ENCODE assay signal across 1 cellular context in the genomic region with DNA sequence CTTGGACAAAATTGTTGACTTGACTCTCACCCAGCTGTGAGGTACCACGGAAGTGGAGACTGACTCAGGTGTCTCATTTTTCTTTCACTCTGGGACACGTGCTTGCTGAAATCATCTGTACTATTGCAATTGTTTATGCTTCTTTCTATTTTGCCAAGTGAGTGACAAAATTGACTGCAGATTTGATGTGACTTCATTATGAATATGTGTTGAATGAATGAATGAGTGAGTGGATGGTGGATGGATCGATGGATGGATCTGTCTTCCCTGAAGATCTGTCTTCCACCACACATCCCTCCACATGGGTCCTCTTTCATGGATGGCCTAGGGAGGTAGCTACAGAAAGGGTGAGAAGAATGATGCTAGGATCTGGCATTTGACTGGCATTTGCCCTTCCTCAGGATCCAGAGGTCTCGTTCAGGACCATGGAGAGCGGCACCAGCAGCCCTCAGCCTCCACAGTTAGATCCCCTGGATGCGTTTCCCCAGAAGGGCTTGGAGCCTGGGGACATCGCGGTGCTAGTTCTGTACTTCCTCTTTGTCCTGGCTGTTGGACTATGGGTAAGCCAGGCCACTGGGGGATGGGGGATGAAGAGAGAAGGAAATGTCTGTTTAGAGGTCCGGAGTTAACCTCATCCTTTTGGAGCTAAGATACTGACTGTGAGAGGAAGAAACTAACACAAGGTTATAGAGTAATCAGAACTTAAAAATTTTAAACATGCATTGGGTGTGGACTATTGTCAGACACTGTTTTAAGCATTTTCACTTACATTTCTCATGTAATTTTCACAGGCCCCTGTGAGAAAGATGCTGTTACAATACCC.
A peak's percentile ranks its signal among the peaks of the same experiment; 100 is the strongest.
TF ChIP-seq lines count a peak whose summit lies in the region.

No MANE protein-coding gene starts in this region.

TF ChIP-seq in HepG2, 621 proteins besides CTCF, POLR2A, EP300 and RAD21 (continued from another document and continues in another):
- TF ChIP-seq, protein P1, sequence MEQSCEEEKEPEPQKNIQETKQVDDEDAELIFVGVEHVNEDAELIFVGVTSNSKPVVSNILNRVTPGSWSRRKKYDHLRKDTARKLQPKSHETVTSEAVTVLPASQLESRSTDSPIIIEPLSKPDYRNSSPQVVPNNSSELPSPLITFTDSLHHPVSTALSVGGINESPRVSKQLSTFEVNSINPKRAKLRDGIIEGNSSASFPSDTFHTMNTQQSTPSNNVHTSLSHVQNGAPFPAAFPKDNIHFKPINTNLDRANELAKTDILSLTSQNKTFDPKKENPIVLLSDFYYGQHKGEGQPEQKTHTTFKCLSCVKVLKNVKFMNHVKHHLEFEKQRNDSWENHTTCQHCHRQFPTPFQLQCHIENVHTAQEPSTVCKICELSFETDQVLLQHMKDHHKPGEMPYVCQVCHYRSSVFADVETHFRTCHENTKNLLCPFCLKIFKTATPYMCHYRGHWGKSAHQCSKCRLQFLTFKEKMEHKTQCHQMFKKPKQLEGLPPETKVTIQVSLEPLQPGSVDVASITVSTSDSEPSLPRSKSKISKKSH (CRISPR knock-in tag; IDR thresholded peaks at IDR 0.05; ENCODE audit: borderline replicate concordance) = peak; percentile 76; the same call in 1 of the 2 replicates
- TF ChIP-seq ZNF644 (CRISPR knock-in tag; IDR thresholded peaks at IDR 0.05; ENCODE audit: low read depth) (peak; percentile 79), ZNF441 (CRISPR knock-in tag; IDR thresholded peaks at IDR 0.05; ENCODE audit: borderline replicate concordance) (peak; percentile 98), ZNF343 (CRISPR knock-in tag; IDR thresholded peaks at IDR 0.05) (peak; percentile 83; the same call in 1 of the 2 replicates), NBN (conservative IDR thresholded peaks at IDR 0.05) (no peak), ZNF468 (CRISPR knock-in tag; IDR thresholded peaks at IDR 0.05) (peak; percentile 80; the same call in 1 of the 2 replicates), KAT8 (CRISPR knock-in tag; IDR thresholded peaks at IDR 0.05) (peak; percentile 82; the same call in 1 of the 2 replicates), NR2F1 (CRISPR knock-in tag; IDR thresholded peaks at IDR 0.05) (0 out of 4 replicates have a peak, but pooled peaks of 1 of the 2 experiments have one; percentile 19), ZNF235 (CRISPR knock-in tag; IDR thresholded peaks at IDR 0.05; ENCODE audit: borderline replicate concordance) (peak; percentile 92; the same call in 1 of the 2 replicates), ZNF746 (CRISPR knock-in tag; IDR thresholded peaks at IDR 0.05) (peak; percentile 63; the same call in 1 of the 2 replicates), ATRX (CRISPR knock-in tag; IDR thresholded peaks at IDR 0.05; ENCODE audit: borderline replicate concordance) (no peak), ZNF598 (CRISPR knock-in tag; IDR thresholded peaks at IDR 0.05; ENCODE audit: borderline replicate concordance) (peak; percentile 45; the same call in 1 of the 2 replicates), XRCC5 (optimal IDR thresholded peaks at IDR 0.05; ENCODE audit: low read length) (peak; percentile 92), WIZ (CRISPR knock-in tag; IDR thresholded peaks at IDR 0.05) (peak; percentile 99), SP4 (CRISPR knock-in tag; IDR thresholded peaks at IDR 0.05) (peak; percentile 56; the same call in 1 of the 2 replicates), ZNF672 (CRISPR knock-in tag; IDR thresholded peaks at IDR 0.05) (no peak), PAX8 (CRISPR knock-in tag; IDR thresholded peaks at IDR 0.05; ENCODE audit: borderline replicate concordance) (peak; percentile 87; the same call in 1 of the 2 replicates), ZBTB3 (CRISPR knock-in tag; IDR thresholded peaks at IDR 0.05; ENCODE audit: borderline replicate concordance, low read depth) (0 out of 2 replicates have a peak, but pooled peaks have one; percentile 49), ZNF713 (CRISPR knock-in tag; IDR thresholded peaks at IDR 0.05) (no peak), ZNF605 (CRISPR knock-in tag; IDR thresholded peaks at IDR 0.05) (peak; percentile 98), ZIK1 (CRISPR knock-in tag; IDR thresholded peaks at IDR 0.05; ENCODE audit: borderline replicate concordance, low read depth) (peak; percentile 91; the same call in 1 of the 2 replicates), RARA (CRISPR knock-in tag; IDR thresholded peaks at IDR 0.05) (peak; percentile 85), ZNF839 (CRISPR knock-in tag; IDR thresholded peaks at IDR 0.05; ENCODE audit: borderline replicate concordance) (peak; percentile 84; the same call in 1 of the 2 replicates), CBX2 (IDR thresholded peaks at IDR 0.05; ENCODE audit: low read depth, low read length) (no peak), CBX2 (CRISPR knock-in tag; IDR thresholded peaks at IDR 0.05; ENCODE audit: low read depth) (no peak), MEF2D (CRISPR knock-in tag; IDR thresholded peaks at IDR 0.05) (peak; percentile 91), SAP130 (CRISPR knock-in tag; IDR thresholded peaks at IDR 0.05; ENCODE audit: low read depth) (peak; percentile 91), ZNF678 (CRISPR knock-in tag; IDR thresholded peaks at IDR 0.05) (peak; percentile 95), KLF6 (CRISPR knock-in tag; IDR thresholded peaks at IDR 0.05) (peak; percentile 99), ZNF431 (CRISPR knock-in tag; IDR thresholded peaks at IDR 0.05; ENCODE audit: borderline replicate concordance, low read depth) (peak; percentile 72; the same call in 1 of the 2 replicates), HDAC2 (CRISPR knock-in tag; IDR thresholded peaks at IDR 0.05) (peak; percentile 92), MED1 (CRISPR knock-in tag; IDR thresholded peaks at IDR 0.05) (peak; percentile 78), ZNF777 (CRISPR knock-in tag; IDR thresholded peaks at IDR 0.05) (peak; percentile 69; the same call in 1 of the 2 replicates), ZNF253 (CRISPR knock-in tag; IDR thresholded peaks at IDR 0.05; ENCODE audit: borderline replicate concordance) (peak; percentile 37; the same call in 1 of the 2 replicates), ATF7-NPFF (CRISPR knock-in tag; IDR thresholded peaks at IDR 0.05; ENCODE audit: low read depth) (peak; percentile 78), MED8 (CRISPR knock-in tag; IDR thresholded peaks at IDR 0.05; ENCODE audit: insufficient replicate concordance) (no peak)
- TF ChIP-seq, protein P2, sequence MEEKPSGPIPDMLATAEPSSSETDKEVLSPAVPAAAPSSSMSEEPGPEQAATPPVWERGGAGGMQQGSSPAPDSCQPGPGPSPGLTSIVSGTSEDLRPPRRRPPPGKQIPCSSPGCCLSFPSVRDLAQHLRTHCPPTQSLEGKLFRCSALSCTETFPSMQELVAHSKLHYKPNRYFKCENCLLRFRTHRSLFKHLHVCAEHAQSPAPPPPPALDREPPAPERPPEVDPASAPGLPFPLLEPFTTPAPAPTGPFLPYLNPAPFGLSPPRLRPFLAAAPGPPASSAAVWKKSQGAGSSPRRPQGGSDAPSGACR (CRISPR knock-in tag; IDR thresholded peaks at IDR 0.05) = peak; percentile 78; the same call in 1 of the 2 replicates
- TF ChIP-seq, protein P3, sequence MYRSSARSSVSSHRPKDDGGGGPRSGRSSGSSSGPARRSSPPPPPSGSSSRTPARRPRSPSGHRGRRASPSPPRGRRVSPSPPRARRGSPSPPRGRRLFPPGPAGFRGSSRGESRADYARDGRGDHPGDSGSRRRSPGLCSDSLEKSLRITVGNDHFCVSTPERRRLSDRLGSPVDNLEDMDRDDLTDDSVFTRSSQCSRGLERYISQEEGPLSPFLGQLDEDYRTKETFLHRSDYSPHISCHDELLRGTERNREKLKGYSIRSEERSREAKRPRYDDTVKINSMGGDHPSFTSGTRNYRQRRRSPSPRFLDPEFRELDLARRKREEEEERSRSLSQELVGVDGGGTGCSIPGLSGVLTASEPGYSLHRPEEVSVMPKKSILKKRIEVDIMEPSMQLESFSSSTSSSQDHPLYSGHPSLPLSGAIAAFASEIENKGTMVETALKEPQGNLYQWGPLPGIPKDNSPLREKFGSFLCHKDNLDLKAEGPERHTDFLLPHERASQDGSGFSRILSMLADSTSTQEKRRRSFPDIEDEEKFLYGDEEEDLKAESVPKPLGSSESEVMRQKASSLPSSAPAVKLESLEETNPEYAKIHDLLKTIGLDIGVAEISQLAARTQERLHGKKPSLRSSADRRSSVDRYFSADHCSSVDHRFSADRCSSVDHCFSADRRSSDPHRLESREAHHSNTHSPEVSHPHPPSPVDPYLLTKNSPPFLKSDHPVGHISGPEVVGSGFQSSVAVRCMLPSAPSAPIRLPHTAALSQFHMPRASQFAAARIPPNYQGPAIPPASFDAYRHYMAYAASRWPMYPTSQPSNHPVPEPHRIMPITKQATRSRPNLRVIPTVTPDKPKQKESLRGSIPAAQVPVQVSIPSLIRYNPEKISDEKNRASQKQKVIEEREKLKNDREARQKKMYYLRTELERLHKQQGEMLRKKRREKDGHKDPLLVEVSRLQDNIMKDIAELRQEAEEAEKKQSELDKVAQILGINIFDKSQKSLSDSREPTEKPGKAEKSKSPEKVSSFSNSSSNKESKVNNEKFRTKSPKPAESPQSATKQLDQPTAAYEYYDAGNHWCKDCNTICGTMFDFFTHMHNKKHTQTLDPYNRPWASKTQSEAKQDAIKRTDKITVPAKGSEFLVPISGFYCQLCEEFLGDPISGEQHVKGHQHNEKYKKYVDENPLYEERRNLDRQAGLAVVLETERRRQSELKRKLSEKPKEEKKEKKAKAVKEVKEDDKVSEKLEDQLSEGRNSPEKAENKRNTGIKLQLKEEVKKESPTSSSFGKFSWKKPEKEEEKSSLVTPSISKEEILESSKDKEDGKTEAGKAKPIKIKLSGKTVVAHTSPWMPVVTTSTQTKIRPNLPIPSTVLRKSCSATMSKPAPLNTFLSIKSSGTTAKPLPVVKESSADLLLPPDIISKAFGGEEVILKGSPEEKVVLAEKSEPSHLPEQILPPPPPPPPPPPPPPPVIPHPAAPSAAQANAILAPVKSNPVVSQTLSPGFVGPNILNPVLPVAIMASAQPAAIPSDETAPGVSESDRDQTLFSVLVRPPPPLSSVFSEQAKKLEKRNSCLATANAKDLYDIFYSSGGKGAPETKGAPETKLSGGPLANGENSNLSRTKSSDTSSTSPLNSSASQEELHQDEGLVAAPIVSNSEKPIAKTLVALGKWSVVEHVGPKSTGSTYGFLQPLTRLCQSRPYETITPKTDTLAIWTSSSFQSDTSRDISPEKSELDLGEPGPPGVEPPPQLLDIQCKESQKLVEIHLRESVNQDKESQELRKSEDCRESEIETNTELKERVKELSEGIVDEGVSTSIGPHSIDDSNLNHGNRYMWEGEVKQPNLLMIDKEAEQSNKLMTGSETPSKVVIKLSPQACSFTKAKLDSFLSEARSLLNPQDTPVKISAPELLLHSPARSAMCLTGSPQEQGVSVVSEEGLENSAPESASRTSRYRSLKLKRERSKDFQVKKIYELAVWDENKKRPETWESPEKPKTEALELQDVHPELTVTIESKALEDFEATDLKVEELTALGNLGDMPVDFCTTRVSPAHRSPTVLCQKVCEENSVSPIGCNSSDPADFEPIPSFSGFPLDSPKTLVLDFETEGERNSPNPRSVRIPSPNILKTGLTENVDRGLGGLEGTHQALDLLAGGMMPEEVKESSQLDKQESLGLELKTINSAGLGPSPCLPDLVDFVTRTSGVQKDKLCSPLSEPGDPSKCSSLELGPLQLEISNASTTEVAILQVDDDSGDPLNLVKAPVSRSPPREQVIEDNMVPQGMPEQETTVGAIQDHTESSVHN (CRISPR knock-in tag; IDR thresholded peaks at IDR 0.05) = 0 out of 2 replicates have a peak, but pooled peaks have one; percentile 51
- TF ChIP-seq, protein P4, sequence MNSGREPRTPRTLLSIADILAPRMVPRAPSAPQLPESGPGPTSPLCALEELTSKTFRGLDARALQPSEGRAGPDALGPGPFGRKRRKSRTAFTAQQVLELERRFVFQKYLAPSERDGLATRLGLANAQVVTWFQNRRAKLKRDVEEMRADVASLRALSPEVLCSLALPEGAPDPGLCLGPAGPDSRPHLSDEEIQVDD (CRISPR knock-in tag; IDR thresholded peaks at IDR 0.05; ENCODE audit: borderline replicate concordance) = peak; percentile 69; the same call in 1 of the 2 replicates
- TF ChIP-seq, protein P5, sequence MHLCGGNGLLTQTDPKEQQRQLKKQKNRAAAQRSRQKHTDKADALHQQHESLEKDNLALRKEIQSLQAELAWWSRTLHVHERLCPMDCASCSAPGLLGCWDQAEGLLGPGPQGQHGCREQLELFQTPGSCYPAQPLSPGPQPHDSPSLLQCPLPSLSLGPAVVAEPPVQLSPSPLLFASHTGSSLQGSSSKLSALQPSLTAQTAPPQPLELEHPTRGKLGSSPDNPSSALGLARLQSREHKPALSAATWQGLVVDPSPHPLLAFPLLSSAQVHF (CRISPR knock-in tag; IDR thresholded peaks at IDR 0.05) = peak; percentile 73; the same call in 1 of the 2 replicates
- TF ChIP-seq, protein P6, sequence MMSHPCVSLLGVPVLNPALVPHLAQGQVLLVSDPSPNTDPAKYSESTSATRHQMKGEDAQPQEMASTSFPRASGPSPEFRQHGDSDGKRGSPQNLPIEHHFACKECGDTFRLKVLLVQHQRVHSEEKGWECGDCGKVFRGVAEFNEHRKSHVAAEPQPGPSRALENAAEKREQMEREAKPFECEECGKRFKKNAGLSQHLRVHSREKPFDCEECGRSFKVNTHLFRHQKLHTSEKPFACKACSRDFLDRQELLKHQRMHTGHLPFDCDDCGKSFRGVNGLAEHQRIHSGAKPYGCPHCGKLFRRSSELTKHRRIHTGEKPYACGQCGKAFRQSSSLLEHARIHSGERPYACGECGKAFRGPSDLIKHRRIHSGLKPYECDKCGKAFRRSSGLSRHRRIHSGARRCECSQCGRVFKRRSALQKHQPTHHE (CRISPR knock-in tag; IDR thresholded peaks at IDR 0.05; ENCODE audit: borderline replicate concordance) = no peak
- TF ChIP-seq, protein P7, sequence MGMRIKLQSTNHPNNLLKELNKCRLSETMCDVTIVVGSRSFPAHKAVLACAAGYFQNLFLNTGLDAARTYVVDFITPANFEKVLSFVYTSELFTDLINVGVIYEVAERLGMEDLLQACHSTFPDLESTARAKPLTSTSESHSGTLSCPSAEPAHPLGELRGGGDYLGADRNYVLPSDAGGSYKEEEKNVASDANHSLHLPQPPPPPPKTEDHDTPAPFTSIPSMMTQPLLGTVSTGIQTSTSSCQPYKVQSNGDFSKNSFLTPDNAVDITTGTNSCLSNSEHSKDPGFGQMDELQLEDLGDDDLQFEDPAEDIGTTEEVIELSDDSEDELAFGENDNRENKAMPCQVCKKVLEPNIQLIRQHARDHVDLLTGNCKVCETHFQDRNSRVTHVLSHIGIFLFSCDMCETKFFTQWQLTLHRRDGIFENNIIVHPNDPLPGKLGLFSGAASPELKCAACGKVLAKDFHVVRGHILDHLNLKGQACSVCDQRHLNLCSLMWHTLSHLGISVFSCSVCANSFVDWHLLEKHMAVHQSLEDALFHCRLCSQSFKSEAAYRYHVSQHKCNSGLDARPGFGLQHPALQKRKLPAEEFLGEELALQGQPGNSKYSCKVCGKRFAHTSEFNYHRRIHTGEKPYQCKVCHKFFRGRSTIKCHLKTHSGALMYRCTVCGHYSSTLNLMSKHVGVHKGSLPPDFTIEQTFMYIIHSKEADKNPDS (CRISPR knock-in tag; IDR thresholded peaks at IDR 0.05) = peak; percentile 65; the same call in 1 of the 2 replicates
- TF ChIP-seq, protein P8, sequence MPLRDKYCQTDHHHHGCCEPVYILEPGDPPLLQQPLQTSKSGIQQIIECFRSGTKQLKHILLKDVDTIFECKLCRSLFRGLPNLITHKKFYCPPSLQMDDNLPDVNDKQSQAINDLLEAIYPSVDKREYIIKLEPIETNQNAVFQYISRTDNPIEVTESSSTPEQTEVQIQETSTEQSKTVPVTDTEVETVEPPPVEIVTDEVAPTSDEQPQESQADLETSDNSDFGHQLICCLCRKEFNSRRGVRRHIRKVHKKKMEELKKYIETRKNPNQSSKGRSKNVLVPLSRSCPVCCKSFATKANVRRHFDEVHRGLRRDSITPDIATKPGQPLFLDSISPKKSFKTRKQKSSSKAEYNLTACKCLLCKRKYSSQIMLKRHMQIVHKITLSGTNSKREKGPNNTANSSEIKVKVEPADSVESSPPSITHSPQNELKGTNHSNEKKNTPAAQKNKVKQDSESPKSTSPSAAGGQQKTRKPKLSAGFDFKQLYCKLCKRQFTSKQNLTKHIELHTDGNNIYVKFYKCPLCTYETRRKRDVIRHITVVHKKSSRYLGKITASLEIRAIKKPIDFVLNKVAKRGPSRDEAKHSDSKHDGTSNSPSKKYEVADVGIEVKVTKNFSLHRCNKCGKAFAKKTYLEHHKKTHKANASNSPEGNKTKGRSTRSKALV (CRISPR knock-in tag; IDR thresholded peaks at IDR 0.05) = peak; percentile 80
